Comparison of ENCODE assay signal across 8 cellular contexts in the genomic region with DNA sequence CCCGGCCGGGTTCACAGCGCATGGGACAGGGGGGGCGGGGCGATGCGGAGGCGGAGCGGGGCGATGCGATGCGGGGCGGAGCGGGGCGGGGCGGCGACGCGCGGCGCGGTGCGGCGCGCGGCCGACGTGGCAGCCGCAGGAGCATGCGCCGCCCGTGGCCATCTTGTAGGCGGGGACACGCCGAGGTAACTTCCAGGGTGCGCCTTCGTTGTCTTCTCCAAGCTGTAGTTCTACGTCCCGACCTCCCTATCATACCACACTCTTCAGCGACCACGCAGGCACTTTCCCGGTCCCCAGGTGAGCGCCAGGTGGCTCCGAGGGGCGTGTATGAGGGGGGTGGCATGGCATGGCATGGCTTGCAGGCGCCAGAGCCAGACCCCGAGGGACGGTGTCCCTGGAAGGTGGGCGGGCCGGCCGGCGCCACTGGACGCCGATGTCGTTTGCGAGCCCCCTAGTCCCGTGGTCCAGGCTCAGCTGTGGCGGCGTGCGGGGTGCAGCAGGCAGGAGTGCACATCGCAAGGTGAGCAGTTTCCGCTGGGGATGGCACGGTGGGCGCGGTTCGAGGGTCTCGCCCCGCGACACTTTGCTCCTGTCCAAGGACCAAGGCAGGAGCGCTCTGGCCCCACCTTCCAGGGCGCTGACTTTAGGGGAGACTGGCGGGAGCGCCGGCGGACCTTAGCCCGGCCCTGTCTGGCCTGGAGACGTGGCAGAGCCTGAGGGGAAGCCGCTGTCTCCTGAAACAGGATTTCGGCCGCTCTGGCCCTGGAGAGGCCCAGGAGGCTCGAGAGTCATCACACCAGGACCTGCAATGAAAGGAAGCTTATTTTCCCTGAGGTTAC. TPM values are rescaled to one million over a fixed set of nuclear protein-coding genes. Genes with fewer than 3 reads are reported as not detected.
DNase-seq lines count a peak whose midpoint lies in the region; ATAC-seq and TF ChIP-seq lines count a peak whose summit lies in the region.

TSS of gene PRRC1 (plus strand) at position 161 of the 839 bp plus-strand sequence. CDS start 5,840 bp downstream, outside the sequence.

- H4K20me1 ChIP-seq in PC-3 (ENCODE audit: low read length) = peaks cover 15% of the 10 kb centered on the region; the same call in 1 of the 2 replicates

- POLR2A ChIA-PET in PC-3 (lab: Charles Lee; ENCODE audit: unreplicated experiment) = no interaction called here

- H3K9me2 ChIP-seq in PC-3 (replicated peaks; ENCODE audit: low read length) = no peaks in the 10 kb centered on the region

- 0% methylated on average over 58 to 80 of the region's 80 CpGs for WGBS in esophagus, 2 donors

- peaks cover 15% of the 10 kb centered on the region for H3K4me1 ChIP-seq in PC-3 (ENCODE audit: insufficient read depth, low read length)
- no peaks in the 10 kb centered on the region for H3K4me1 ChIP-seq in esophagus (ENCODE audit: control insufficient read depth in 2 of 2, insufficient read depth in 2 of 2, low read length in 1 of 2)
- H3K4me1 ChIP-seq in muscle layer of colon (ENCODE audit: insufficient read depth, low read length) = peaks cover 26% of the 10 kb centered on the region

- BruUV-seq in PC-3 (replicated peaks; lab: Mats Ljungman, UMichigan) = TSS peak; percentile 72

- H3K27ac ChIP-seq in PC-3 (ENCODE audit: low read length) = peak within 1 kb of the TSS; percentile 58
- H3K27ac ChIP-seq in esophagus (ENCODE audit: low read depth in 2 of 2, low read length in 1 of 2) = peak within 1 kb of the TSS; percentile 83 to 90
- peak within 1 kb of the TSS; percentile 91 for H3K27ac ChIP-seq in muscle layer of colon (ENCODE audit: low read depth, low read length)

- ATAC-seq in GM21390 (IDR thresholded peaks at IDR 0.05; ENCODE audit: unreplicated experiment) = peak; percentile 90
- ATAC-seq in PC-3 = peak; percentile 94

- H3K4me2 ChIP-seq in PC-3 (ENCODE audit: low read length) = peak within 1 kb of the TSS; percentile 90

- DNase-seq in D341Med (ENCODE audit: low spot score) = peak; percentile 96
- peak in 73 of 76 experiments; percentile 4 to 81 (median 64) for DNase-seq in HUDEP-2 (lab: John Stamatoyannopoulos, UW; ENCODE audit: unreplicated experiment in 76 of 76)
- peak; percentile 82 for DNase-seq in PC-3
- DNase-seq in activated T-cell treated with anti-CD3 and anti-CD28 coated beads for 48 hours (ENCODE audit: low read depth) = peak; percentile 74
- DNase-seq in stimulated activated CD8-positive, alpha-beta memory T cell treated with anti-CD3 and anti-CD28 coated beads, Interleukin-7, amount 100 ng/mL, for 24 hours (ENCODE audit: low read depth) = peak; percentile 59

- H3K36me3 ChIP-seq in PC-3 (ENCODE audit: low read depth, low read length) (peaks cover 32% of the 10 kb centered on the region), esophagus (ENCODE audit: control insufficient read depth in 2 of 2, insufficient read depth in 2 of 2, low read length in 1 of 2) (peaks cover 2 to 3% of the 10 kb centered on the region in 2 donors), muscle layer of colon (ENCODE audit: insufficient read depth, low read length) (no peaks in the 10 kb centered on the region)

- no peaks in the 10 kb centered on the region for H3F3A ChIP-seq in PC-3 (ENCODE audit: low read length, unreplicated experiment)

- peaks cover 50% of the 10 kb centered on the region for H3K79me2 ChIP-seq in PC-3 (ENCODE audit: low read length)

- CTCF ChIA-PET in PC-3 (lab: Charles Lee) = interaction anchor here (0.7 kb wide), 1 partner anchor 13 kb away, joined by 3 read pairs; no protein-coding TSS in a partner anchor

- intact Hi-C loops in PC-3 (cut with micrococcal nuclease) = no loop called here

- H2AFZ ChIP-seq in PC-3 (ENCODE audit: low read length) = peak within 1 kb of the TSS; percentile 95

- no peak for TF ChIP-seq CTCF in PC-3 (conservative IDR thresholded peaks at IDR 0.05; ENCODE audit: low read depth, low read length)

- H3K4me3 ChIP-seq in PC-3 (ENCODE audit: low read length) (peak within 1 kb of the TSS; percentile 96), esophagus (ENCODE audit: low read depth in 1 of 2, low read length in 2 of 2) (peak within 1 kb of the TSS; percentile 99 to 100), muscle layer of colon (ENCODE audit: low read depth in 1 of 2, low read length in 2 of 2) (peak within 1 kb of the TSS; percentile 82 to 99)

- H3K27me3 ChIP-seq in PC-3 (ENCODE audit: low read length) (peaks cover 1% of the 10 kb centered on the region; the same call in 1 of the 2 replicates), esophagus (ENCODE audit: control insufficient read depth in 1 of 2, insufficient read depth in 2 of 2, low read length in 2 of 2) (no peaks in the 10 kb centered on the region), muscle layer of colon (ENCODE audit: control insufficient read depth in 1 of 2, insufficient read depth in 2 of 2, low read length in 2 of 2) (no peaks in the 10 kb centered on the region)

- H3K9me3 ChIP-seq in PC-3 (ENCODE audit: low read length) (peaks cover 8% of the 10 kb centered on the region), esophagus (ENCODE audit: control insufficient read depth in 2 of 2, insufficient read depth in 1 of 2, low read depth in 1 of 2, low read length in 1 of 2) (no peaks in the 10 kb centered on the region), muscle layer of colon (ENCODE audit: low read length) (no peaks in the 10 kb centered on the region)

- peak within 1 kb of the TSS; percentile 94 for H3K9ac ChIP-seq in PC-3 (ENCODE audit: low read length)
- H3K9ac ChIP-seq in muscle layer of colon (ENCODE audit: low read length) = peak within 1 kb of the TSS; percentile 65

RNA-seq across cellular contexts. Expression of gene PRRC1, which starts in this region (rescaled TPM):
- total RNA-seq in PC-3 (2014; rRNA removed) = 51.9 and 56.4 TPM in 2 replicates
- 10 to 100 TPM; 16.7 to 22.2 TPM for polyA plus RNA-seq in esophagus

Comparison
In these comparisons a context has a peak if more than half of its experiments do, and no peak if none do; other contexts are left out.
1. Peak in every context shown above with its lines: DNase-seq, ATAC-seq, H3K4me3 ChIP-seq and H3K27ac ChIP-seq.